In genomic region chr12:6375269-6376078, GRCh38 we compare ENCODE assay signal across 8 cellular contexts. TPM values are rescaled to one million over a fixed set of nuclear protein-coding genes. Genes with fewer than 3 reads are reported as not detected.
A peak's percentile ranks its signal among the peaks of the same experiment; 100 is the strongest.
DNase-seq lines count a peak whose midpoint lies in the region; ATAC-seq and TF ChIP-seq lines count a peak whose summit lies in the region.

SCNN1A (minus strand) TSS chr12:6375563; CDS start chr12:6374783, 780 bp downstream.

- H3K27ac ChIP-seq in AG04450 (ENCODE audit: low read depth, low read length) (peak within 1 kb of the TSS; percentile 68), mammary epithelial cell (ENCODE audit: insufficient read depth, low read depth, low read length) (peak within 1 kb of the TSS; percentile 92), muscle layer of colon (ENCODE audit: low read depth, low read length) (peak within 1 kb of the TSS; percentile 67)

- ATAC-seq in GM19328 (IDR thresholded peaks at IDR 0.05; ENCODE audit: unreplicated experiment) (no peak), GM18870 (IDR thresholded peaks at IDR 0.05; ENCODE audit: unreplicated experiment) (no peak)

- BruUV-seq in mammary epithelial cell (replicated peaks; lab: Mats Ljungman, UMichigan): no TSS peak

- no peak within 1 kb of the TSS for H2AFZ ChIP-seq in mammary epithelial cell (ENCODE audit: low read depth, low read length)

- H3K9me3 ChIP-seq in AG04450 (ENCODE audit: control insufficient read depth, insufficient read depth, low read length) (no peaks in the 10 kb centered on the region), mammary epithelial cell (replicated peaks; ENCODE audit: insufficient read depth, low read length) (no peaks in the 10 kb centered on the region), muscle layer of colon (ENCODE audit: low read length) (no peaks in the 10 kb centered on the region)

- DNase-seq in AG04450 (ENCODE audit: low read depth, low spot score) (no peak), NCI-H128 (lab: John Stamatoyannopoulos, UW; ENCODE audit: unreplicated experiment) (peak; percentile 63), mammary epithelial cell (peak; percentile 77)
- DNase-seq in stimulated activated CD4-positive, alpha-beta T cell treated with anti-CD3 and anti-CD28 coated beads, Interleukin-12 subunit alpha, Interleukin-12 subunit beta, amount 100 ng/mL, for 4 hours: no peak
- no peak for DNase-seq in activated CD8-positive, alpha-beta memory T cell treated with anti-CD3 and anti-CD28 coated beads for 24 hours

- H4K20me1 ChIP-seq in mammary epithelial cell (ENCODE audit: insufficient read depth, low read length): no peaks in the 10 kb centered on the region

- peaks cover 41% of the 10 kb centered on the region for H3K4me1 ChIP-seq in mammary epithelial cell (ENCODE audit: insufficient read depth, low read length)
- H3K4me1 ChIP-seq in muscle layer of colon (ENCODE audit: insufficient read depth, low read length): peaks cover 55% of the 10 kb centered on the region

- peaks cover 55% of the 10 kb centered on the region for H3K79me2 ChIP-seq in mammary epithelial cell (ENCODE audit: insufficient read depth, low read length)

- no peaks in the 10 kb centered on the region for H3K27me3 ChIP-seq in AG04450 (ENCODE audit: control insufficient read depth, insufficient read depth, low read length)
- no peaks in the 10 kb centered on the region for H3K27me3 ChIP-seq in mammary epithelial cell (ENCODE audit: insufficient read depth, low read length)
- no peaks in the 10 kb centered on the region for H3K27me3 ChIP-seq in muscle layer of colon (ENCODE audit: control insufficient read depth in 1 of 2, insufficient read depth in 2 of 2, low read length in 2 of 2)

- TF ChIP-seq CTCF in AG04450 (IDR thresholded peaks at IDR 0.05; ENCODE audit: low read depth, low read length) (no peak), mammary epithelial cell (conservative IDR thresholded peaks at IDR 0.05 in 1 of 2, IDR thresholded peaks at IDR 0.05 in 1 of 2; ENCODE audit: extremely low read depth in 1 of 2, insufficient read depth in 1 of 2, low read depth in 1 of 2, low read length in 2 of 2) (no peak)

- H3K9ac ChIP-seq in mammary epithelial cell (ENCODE audit: insufficient read depth, low read length): peak within 1 kb of the TSS; percentile 94
- H3K9ac ChIP-seq in muscle layer of colon (ENCODE audit: low read length): no peak within 1 kb of the TSS

- H3K4me3 ChIP-seq in AG04450 (ENCODE audit: low read depth, low read length) (no peak within 1 kb of the TSS), mammary epithelial cell (replicated peaks in 1 of 3; ENCODE audit: insufficient read depth in 1 of 3, low read depth in 2 of 3, low read length in 3 of 3) (peak within 1 kb of the TSS; percentile 64 to 90 (median 87)), muscle layer of colon (ENCODE audit: low read depth in 1 of 2, low read length in 2 of 2) (no peak within 1 kb of the TSS)

- H3K4me2 ChIP-seq in mammary epithelial cell (ENCODE audit: insufficient read depth, low read depth, low read length): peak within 1 kb of the TSS; percentile 91

- POLR2A ChIA-PET in AG04450 (lab: Yijun Ruan, JAX): interaction anchor here (1.0 kb wide), 1 partner anchor 8 kb away, joined by 3 read pairs; the partner anchor contains the start of gene LTBR

- no peaks in the 10 kb centered on the region for H3K36me3 ChIP-seq in mammary epithelial cell (ENCODE audit: insufficient read depth, low read length)
- no peaks in the 10 kb centered on the region for H3K36me3 ChIP-seq in muscle layer of colon (ENCODE audit: insufficient read depth, low read length)

- WGBS in mammary epithelial cell (ENCODE audit: low coverage, missing lambda C conversion rate): 1% methylated on average over 6 of the region's 15 CpGs

- dilution Hi-C loops in mammary epithelial cell (cut with HindIII; ENCODE audit: low sequenced_read_pairs): no loop called here

- CTCF ChIA-PET in AG04450 (lab: Charles Lee): interaction anchor here (0.7 kb wide), 1 partner anchor 18 kb away, joined by 3 read pairs; no protein-coding TSS in a partner anchor
- CTCF ChIA-PET in mammary epithelial cell (lab: Charles Lee; ENCODE audit: low non-redundant PET): interaction anchor here (0.5 to 1.3 kb wide), 3 partner anchors 11 to 90 kb away, joined by 4 to 43 read pairs (median 14); no protein-coding TSS in a partner anchor

- in situ Hi-C loops in mammary epithelial cell (cut with MboI; ENCODE audit: low sequenced_read_pairs in 2 of 2): no loop called here

- intact Hi-C loops in mammary epithelial cell (cut with micrococcal nuclease): loop anchor here (1.0 to 10.0 kb wide), 4 partner anchors 9 to 313 kb away; partner anchors contain the start of gene LTBR

RNA-seq across cellular contexts. Expression of gene SCNN1A, which starts in this region (rescaled TPM):
- polyA plus RNA-seq in AG04450 (2011; rRNA removed): 0.25 and 0.26 TPM in 2 replicates
- 0.14 and 0.39 TPM in 2 replicates for polyA minus RNA-seq in AG04450 (2011; rRNA and poly(A)+ RNA removed)
- 100 to 1,000 TPM; 171 to 202 TPM for total RNA-seq in mammary epithelial cell
- polyA plus RNA-seq in mammary epithelial cell: 174 TPM
- polyA minus RNA-seq in mammary epithelial cell: 383 TPM

Comparison
In these comparisons a context has a peak if more than half of its experiments do, and no peak if none do; other contexts are left out.
1. RNA of gene SCNN1A (polyA plus RNA-seq): 174 TPM in mammary epithelial cell (single experiment); 0.25 to 0.26 TPM in AG04450; every median in the first group is over 100 times any median in the second.
2. DNase-seq: peak in NCI-H128 (single experiment) and mammary epithelial cell (single experiment); none in AG04450 (single experiment), stimulated activated CD4-positive, alpha-beta T cell treated with anti-CD3 and anti-CD28 coated beads, Interleukin-12 subunit alpha, Interleukin-12 subunit beta, amount 100 ng/mL, for 4 hours (single experiment) and activated CD8-positive, alpha-beta memory T cell treated with anti-CD3 and anti-CD28 coated beads for 24 hours (single experiment).
3. H3K4me3 ChIP-seq: peak in mammary epithelial cell (3 of 3); none in AG04450 (single experiment) and muscle layer of colon (0 of 2).
4. Peak in every context shown above with its lines, with median percentiles within 50 percentile points of each other: H3K27ac ChIP-seq.